8 cellular contexts compared by ENCODE assay signal in genomic region chr7:101163281-101164070, GRCh38. TPM values are rescaled to one million over a fixed set of nuclear protein-coding genes. Genes with fewer than 3 reads are reported as not detected.
DNase-seq lines count a peak whose midpoint lies in the region; ATAC-seq and TF ChIP-seq lines count a peak whose summit lies in the region.

No MANE protein-coding gene starts in this region.

- peaks cover 5% of the 10 kb centered on the region for H3K36me3 Mint-ChIP-seq in progenitor cell of endocrine pancreas (ENCODE audit: insufficient read depth)

- WGBS in HUES64, result under 1% methylated on average over 76 of the region's 92 CpGs
- 2% methylated on average over 63 of the region's 92 CpGs for WGBS in SK-N-SH (ENCODE audit: low lambda C conversion rate)

- peaks cover 24% of the 10 kb centered on the region for H4K20me1 ChIP-seq in SK-N-SH (ENCODE audit: insufficient read depth)

- H2AFZ ChIP-seq in SK-N-SH (ENCODE audit: low read depth), result no peak overlapping the region

- H3K4me1 Mint-ChIP-seq in progenitor cell of endocrine pancreas (ENCODE audit: low read depth), result peaks cover 10% of the 10 kb centered on the region

- no peaks in the 10 kb centered on the region for H3K79me2 ChIP-seq in SK-N-SH (ENCODE audit: insufficient read depth)

- TF ChIP-seq CTCF in SK-N-SH (IDR thresholded peaks at IDR 0.05) (no peak), epithelial cell of esophagus (IDR thresholded peaks at IDR 0.05; ENCODE audit: insufficient read depth, low read depth, low read length, missing control alignments) (no peak), progenitor cell of endocrine pancreas (IDR thresholded peaks at IDR 0.05; ENCODE audit: unreplicated experiment) (no peak)

- no peak for TF ChIP-seq RAD21 in SK-N-SH (IDR thresholded peaks at IDR 0.05; ENCODE audit: low read length)

- H3F3A ChIP-seq in SK-N-SH (replicated peaks; ENCODE audit: insufficient read depth), result peaks cover 46% of the 10 kb centered on the region

- H3K27ac ChIP-seq in HUES64 (ENCODE audit: low read depth, low read length) (peak overlapping the region; percentile 93), SK-N-SH (ENCODE audit: low read depth in 2 of 2, low read length in 1 of 2) (peak overlapping the region in 1 of 2 experiments; percentile 94; a peak in 2 of 4 replicates)

- H3K4me2 ChIP-seq in SK-N-SH, result peak overlapping the region; percentile 98

- H3K9me3 ChIP-seq in HUES64 (ENCODE audit: insufficient read depth, low read depth, low read length) (no peaks in the 10 kb centered on the region), SK-N-SH (no peaks in the 10 kb centered on the region)

- H3K4me1 ChIP-seq in HUES64 (ENCODE audit: insufficient read depth, low read length) (peaks cover 46% of the 10 kb centered on the region), SK-N-SH (ENCODE audit: control insufficient read depth in 1 of 2, insufficient read depth in 2 of 2, low read depth in 1 of 2, low read length in 1 of 2) (peaks cover 36 to 49% of the 10 kb centered on the region in 2 experiments)

- peak overlapping the region; percentile 56 for H3K4me3 Mint-ChIP-seq in progenitor cell of endocrine pancreas (ENCODE audit: low read depth)

- no peak for TF ChIP-seq EP300 in SK-N-SH (IDR thresholded peaks at IDR 0.05; ENCODE audit: borderline replicate concordance in 1 of 2, low read depth in 1 of 2, low read length in 1 of 2)

- H3K9me3 Mint-ChIP-seq in progenitor cell of endocrine pancreas (ENCODE audit: low read depth), result no peaks in the 10 kb centered on the region

- H3K36me3 ChIP-seq in HUES64 (ENCODE audit: insufficient read depth, low read length) (no peaks in the 10 kb centered on the region), SK-N-SH (replicated peaks in 1 of 2; ENCODE audit: control insufficient read depth in 1 of 2, insufficient read depth in 2 of 2, low read length in 1 of 2) (peaks cover 19 to 23% of the 10 kb centered on the region in 2 experiments)

- H3K9me2 ChIP-seq in SK-N-SH, result no peaks in the 10 kb centered on the region

- H3K27me3 ChIP-seq in HUES64 (ENCODE audit: insufficient read depth, low read length), result peaks cover 24% of the 10 kb centered on the region
- no peaks in the 10 kb centered on the region for H3K27me3 ChIP-seq in SK-N-SH (ENCODE audit: insufficient read depth)

- no peak overlapping the region for H3K27ac Mint-ChIP-seq in progenitor cell of endocrine pancreas

- no peak for ATAC-seq in HG03565 (IDR thresholded peaks at IDR 0.05; ENCODE audit: unreplicated experiment)
- no peak for ATAC-seq in HG02970 (IDR thresholded peaks at IDR 0.05; ENCODE audit: low FRiP score, unreplicated experiment)

- H3K9ac ChIP-seq in HUES64 (ENCODE audit: low read depth, low read length), result peak overlapping the region; percentile 79
- H3K9ac ChIP-seq in SK-N-SH, result no peak overlapping the region

- CTCF ChIA-PET in SK-N-SH (lab: Yijun Ruan, JAX), result interaction anchor here (0.5 to 3.8 kb wide), 16 partner anchors 7 to 413 kb away, joined by 3 to 21 read pairs (median 4); partner anchors contain the start of genes AP1S1, NAT16, PLOD3 and ZNHIT1

- H3K27me3 Mint-ChIP-seq in progenitor cell of endocrine pancreas, result peaks cover 49% of the 10 kb centered on the region

- POLR2A ChIA-PET in SK-N-SH (lab: Yijun Ruan, JAX), result interaction anchor here (0.6 to 3.0 kb wide), 18 partner anchors 7 to 507 kb away, joined by 3 to 43 read pairs (median 6); partner anchors contain the start of genes ACTL6B, AP1S1, NAT16 and PLOD3

- DNase-seq in DMS79 treated with DMSO at 0.1 percent for 48 hours (lab: John Stamatoyannopoulos, UW) (peak; percentile 65), SK-N-SH (peak; percentile 88), epithelial cell of esophagus (ENCODE audit: low read depth) (peak; percentile 55), progenitor cell of endocrine pancreas (ENCODE audit: low spot score, unreplicated experiment) (no peak)
- DNase-seq in NK-92 treated with Interleukin-12 subunit alpha and Interleukin-12 subunit beta, amount 100 ng/mL, for 24 hours (lab: John Stamatoyannopoulos, UW), result no peak

- H3K4me3 ChIP-seq in HUES64 (ENCODE audit: low read length), result peak overlapping the region; percentile 74
- peak overlapping the region; percentile 55 to 56 for H3K4me3 ChIP-seq in SK-N-SH (ENCODE audit: low read depth in 2 of 2, low read length in 1 of 2)
- peak overlapping the region; percentile 36 for H3K4me3 ChIP-seq in epithelial cell of esophagus (ENCODE audit: low read length)

TF ChIP-seq in SK-N-SH, 30 proteins besides CTCF, POLR2A, EP300 and RAD21:
- TF ChIP-seq MXI1 (IDR thresholded peaks at IDR 0.05; ENCODE audit: low read depth, low read length) (0 out of 2 replicates have a peak, but pooled peaks have one; percentile 28), GABPA (IDR thresholded peaks at IDR 0.05; ENCODE audit: low read depth) (peak; percentile 47; the same call in 1 of the 2 replicates), POLR2AphosphoS5 (IDR thresholded peaks at IDR 0.05; ENCODE audit: low read depth, low read length) (peak; percentile 37; the same call in 1 of the 2 replicates), PBX3 (IDR thresholded peaks at IDR 0.05) (peak; percentile 11; the same call in 1 of the 2 replicates), NFIC (IDR thresholded peaks at IDR 0.05; ENCODE audit: borderline replicate concordance) (no peak)

RNA-seq across cellular contexts. Expression of gene VGF, which starts 1.9 kb away (rescaled TPM):
- 18.8 TPM for polyA plus RNA-seq in HUES64 (2013, experiment 1 of 2)
- polyA plus RNA-seq in HUES64 (2013, experiment 2 of 2), result 15.0 TPM
- 17.4 and 54.3 TPM in 2 replicates for polyA plus RNA-seq in SK-N-SH (2012; rRNA removed)
- 48.7 and 59.7 TPM in 2 replicates for polyA plus RNA-seq in SK-N-SH (2012; cell fraction: cytosol; rRNA removed)
- 65.5 and 96.9 TPM in 2 replicates for polyA plus RNA-seq in SK-N-SH (2012; cell fraction: nucleus; rRNA removed)
- 0.96 and 1.8 TPM in 2 replicates for total RNA-seq in progenitor cell of endocrine pancreas

RNA-seq across cellular contexts. Expression of gene AP1S1, which starts 9.2 kb away (rescaled TPM):
- polyA plus RNA-seq in HUES64 (2013, experiment 1 of 2), result 46.6 TPM
- polyA plus RNA-seq in HUES64 (2013, experiment 2 of 2), result 60.5 TPM
- 616 and 704 TPM in 2 replicates for polyA plus RNA-seq in SK-N-SH (2012; rRNA removed)
- 481 and 593 TPM in 2 replicates for polyA plus RNA-seq in SK-N-SH (2012; cell fraction: cytosol; rRNA removed)
- 340 and 390 TPM in 2 replicates for polyA plus RNA-seq in SK-N-SH (2012; cell fraction: nucleus; rRNA removed)
- total RNA-seq in progenitor cell of endocrine pancreas, result 61.3 and 66.5 TPM in 2 replicates

RNA-seq across cellular contexts. Expression of gene NAT16, which starts 16.6 kb away (rescaled TPM):
- polyA plus RNA-seq in HUES64 (2013, experiment 1 of 2), result not detected
- polyA plus RNA-seq in HUES64 (2013, experiment 2 of 2), result 0.32 TPM
- polyA plus RNA-seq in SK-N-SH (2012; rRNA removed), result 0.64 and 0.68 TPM in 2 replicates
- polyA plus RNA-seq in SK-N-SH (2012; cell fraction: cytosol; rRNA removed), result 0.51 and 0.62 TPM in 2 replicates
- polyA plus RNA-seq in SK-N-SH (2012; cell fraction: nucleus; rRNA removed), result 3.7 and 7.0 TPM in 2 replicates
- not detected in 2 replicates for total RNA-seq in progenitor cell of endocrine pancreas

RNA-seq across cellular contexts. Expression of gene SERPINE1, which starts 36.6 kb away (rescaled TPM):
- polyA plus RNA-seq in HUES64 (2013, experiment 1 of 2), result 5.2 TPM
- 6.8 TPM for polyA plus RNA-seq in HUES64 (2013, experiment 2 of 2)
- 4,174 and 5,753 TPM in 2 replicates for polyA plus RNA-seq in SK-N-SH (2012; rRNA removed)
- 2,518 and 3,426 TPM in 2 replicates for polyA plus RNA-seq in SK-N-SH (2012; cell fraction: cytosol; rRNA removed)
- 3,662 and 5,083 TPM in 2 replicates for polyA plus RNA-seq in SK-N-SH (2012; cell fraction: nucleus; rRNA removed)
- total RNA-seq in progenitor cell of endocrine pancreas, result 0.11 and 0.14 TPM in 2 replicates

RNA-seq across cellular contexts. Expression of gene MOGAT3, which starts 37.4 kb away (rescaled TPM):
- polyA plus RNA-seq in HUES64 (2013, experiment 1 of 2), result not detected
- polyA plus RNA-seq in HUES64 (2013, experiment 2 of 2), result 0.25 TPM
- polyA plus RNA-seq in SK-N-SH (2012; rRNA removed), result not detected in 2 replicates
- polyA plus RNA-seq in SK-N-SH (2012; cell fraction: cytosol; rRNA removed), result not detected in 2 replicates
- polyA plus RNA-seq in SK-N-SH (2012; cell fraction: nucleus; rRNA removed), result not detected in 2 replicates
- not detected in 2 replicates for total RNA-seq in progenitor cell of endocrine pancreas

Comparison
In these comparisons a context has a peak if more than half of its experiments do, and no peak if none do; other contexts are left out.
1. DNase-seq: peak in DMS79 treated with DMSO at 0.1 percent for 48 hours (single experiment), SK-N-SH (single experiment) and epithelial cell of esophagus (single experiment); none in progenitor cell of endocrine pancreas (single experiment) and NK-92 treated with Interleukin-12 subunit alpha and Interleukin-12 subunit beta, amount 100 ng/mL, for 24 hours (single experiment).
2. Peak in every context shown above with its lines, with median percentiles within 50 percentile points of each other: H3K4me3 ChIP-seq.